In genomic region chr4:144648042-144648441, GRCh38 we compare ENCODE assay signal across 16 cellular contexts.
DNase-seq lines count a peak whose midpoint lies in the region; ATAC-seq and TF ChIP-seq lines count a peak whose summit lies in the region.
"Had no signal": no experiment of that assay in that cellular context is flagged by ENCODE, and none has a peak within 500 bp of the region (broad histone marks: within the 10 kb centered on the region; RNA-seq: fewer than 3 reads in every experiment).

No MANE protein-coding gene starts in this region.

- no peak overlapping the region; the same call in 1 of the 2 replicates for H3K27ac ChIP-seq in HEK293 (ENCODE audit: extremely low read depth, low read depth, low read length)
- H3K27ac ChIP-seq in SK-N-MC: no peak overlapping the region
- H3K27ac ChIP-seq in iPS-18a (ENCODE audit: low read length): no peak overlapping the region
- H3K27ac ChIP-seq in rectal smooth muscle tissue (ENCODE audit: low read depth, low read length): no peak overlapping the region
- H3K27ac ChIP-seq: ascending aorta, right lobe of liver, thyroid gland, WERI-Rb-1 had no signal

- POLR2A ChIA-PET in HEK293 (lab: Yijun Ruan, JAX): no interaction called here

- H3K9ac ChIP-seq in SK-N-MC (ENCODE audit: insufficient read length): no peak overlapping the region
- no peak overlapping the region for H3K9ac ChIP-seq in iPS-18a (ENCODE audit: low read length)
- H3K9ac ChIP-seq in rectal smooth muscle tissue (ENCODE audit: low read length): no peak overlapping the region

- no peak for TF ChIP-seq CTCF in HEK293 (tag by site-specific recombination; IDR thresholded peaks at IDR 0.05)

- H3K27me3 ChIP-seq in iPS-18a (ENCODE audit: control insufficient read depth, insufficient read depth, low read length): peaks cover 78% of the 10 kb centered on the region
- H3K27me3 ChIP-seq in rectal smooth muscle tissue (ENCODE audit: control insufficient read depth, insufficient read depth, low read length): peaks cover 19% of the 10 kb centered on the region
- H3K27me3 ChIP-seq: ascending aorta had no signal

- no peak overlapping the region for H3K27ac Mint-ChIP-seq in activated naive CD4-positive, alpha-beta T cell treated with anti-CD3 and anti-CD28 coated beads, Interleukin-2, amount 10 ng/mL, durations not matched to agents 7 days and 5 days

- no peaks in the 10 kb centered on the region for H3K9me3 Mint-ChIP-seq in activated naive CD4-positive, alpha-beta T cell treated with anti-CD3 and anti-CD28 coated beads, Interleukin-2, amount 10 ng/mL, durations not matched to agents 7 days and 5 days

- ATAC-seq in HG03045 (IDR thresholded peaks at IDR 0.05; ENCODE audit: unreplicated experiment): no peak

- H3K4me3 ChIP-seq in HEK293 (ENCODE audit: low read depth, low read length): no peak overlapping the region
- H3K4me3 ChIP-seq in SK-N-MC: peak overlapping the region; percentile 10; the same call in 1 of the 2 replicates
- peak overlapping the region; percentile 65 for H3K4me3 ChIP-seq in iPS-18a (ENCODE audit: low read length)
- peak overlapping the region; percentile 32 for H3K4me3 ChIP-seq in rectal smooth muscle tissue (ENCODE audit: low read length)
- H3K4me3 ChIP-seq: thyroid gland had no signal

- H3K4me3 Mint-ChIP-seq in activated naive CD4-positive, alpha-beta T cell treated with anti-CD3 and anti-CD28 coated beads, Interleukin-2, amount 10 ng/mL, durations not matched to agents 7 days and 5 days: no peak overlapping the region

- no peaks in the 10 kb centered on the region; the same call in 1 of the 2 replicates for H3K4me1 ChIP-seq in HEK293 (ENCODE audit: control insufficient read depth, insufficient read depth, low read length)
- peaks cover 38% of the 10 kb centered on the region for H3K4me1 ChIP-seq in iPS-18a (ENCODE audit: control insufficient read depth, low read depth, low read length)
- H3K4me1 ChIP-seq in rectal smooth muscle tissue (ENCODE audit: control insufficient read depth, insufficient read depth, low read length): peaks cover 2% of the 10 kb centered on the region

- H3K36me3 ChIP-seq in HEK293 (ENCODE audit: control insufficient read depth in 2 of 2, insufficient read depth in 1 of 2, low read length in 2 of 2) (no peaks in the 10 kb centered on the region), SK-N-MC (ENCODE audit: insufficient read depth, low read length) (no peaks in the 10 kb centered on the region), iPS-18a (ENCODE audit: control insufficient read depth, low read depth, low read length) (no peaks in the 10 kb centered on the region), rectal smooth muscle tissue (ENCODE audit: control insufficient read depth, insufficient read depth, low read length) (no peaks in the 10 kb centered on the region)
- H3K36me3 ChIP-seq: ascending aorta, right lobe of liver, thyroid gland had no signal

- peaks cover 40% of the 10 kb centered on the region for H3K27me3 Mint-ChIP-seq in activated naive CD4-positive, alpha-beta T cell treated with anti-CD3 and anti-CD28 coated beads, Interleukin-2, amount 10 ng/mL, durations not matched to agents 7 days and 5 days

- DNase-seq in SK-N-MC (ENCODE audit: low read depth, low spot score): no peak
- no peak for DNase-seq in glomerular visceral epithelial cell (ENCODE audit: extremely low spot score)
- no peak for DNase-seq in NOMO-1 treated with DMSO at 0.1 percent for 48 hours (lab: John Stamatoyannopoulos, UW; ENCODE audit: unreplicated experiment)
- no peak for DNase-seq in activated naive CD4-positive, alpha-beta T cell treated with anti-CD3 and anti-CD28 coated beads, Interleukin-2, amount 10 ng/mL, durations not matched to agents 7 days and 5 days
- DNase-seq: activated T-cell treated with anti-CD3 and anti-CD28 coated beads, Interleukin-2, amount 50 U/mL, for 1 hour; NCI-H1048; NCI-H446 treated with DMSO at 0.1 percent for 48 hours; right lobe of liver; SHP77 treated with DMSO at 0.1 percent for 48 hours; thyroid gland; WERI-Rb-1 had no signal

- no peaks in the 10 kb centered on the region for H3K36me3 Mint-ChIP-seq in activated naive CD4-positive, alpha-beta T cell treated with anti-CD3 and anti-CD28 coated beads, Interleukin-2, amount 10 ng/mL, durations not matched to agents 7 days and 5 days

- CTCF ChIA-PET in HEK293 (lab: Yijun Ruan, JAX): no interaction called here
- CTCF ChIA-PET in activated naive CD4-positive, alpha-beta T cell treated with anti-CD3 and anti-CD28 coated beads, Interleukin-2, amount 10 ng/mL, durations not matched to agents 7 days and 5 days (lab: Charles Lee): no interaction called here

- peaks cover 24% of the 10 kb centered on the region for H3K4me1 Mint-ChIP-seq in activated naive CD4-positive, alpha-beta T cell treated with anti-CD3 and anti-CD28 coated beads, Interleukin-2, amount 10 ng/mL, durations not matched to agents 7 days and 5 days

- no peaks in the 10 kb centered on the region for H3K9me3 ChIP-seq in HEK293 (ENCODE audit: control insufficient read depth, insufficient read depth, low read depth, low read length)
- no peaks in the 10 kb centered on the region for H3K9me3 ChIP-seq in SK-N-MC (ENCODE audit: low read depth, low read length)
- H3K9me3 ChIP-seq in iPS-18a (ENCODE audit: control insufficient read depth, low read depth, low read length): no peaks in the 10 kb centered on the region
- H3K9me3 ChIP-seq: ascending aorta, right lobe of liver, thyroid gland had no signal

TF ChIP-seq in HEK293, 187 proteins besides CTCF, POLR2A, EP300 and RAD21 (continues in another document):
- TF ChIP-seq ZFHX2 (tag by site-specific recombination; conservative IDR thresholded peaks at IDR 0.05): peak; percentile 68
- no peak; the same call in 1 of the 2 replicates for TF ChIP-seq SCRT2 (tag by site-specific recombination; IDR thresholded peaks at IDR 0.05)
- TF ChIP-seq, protein P1, sequence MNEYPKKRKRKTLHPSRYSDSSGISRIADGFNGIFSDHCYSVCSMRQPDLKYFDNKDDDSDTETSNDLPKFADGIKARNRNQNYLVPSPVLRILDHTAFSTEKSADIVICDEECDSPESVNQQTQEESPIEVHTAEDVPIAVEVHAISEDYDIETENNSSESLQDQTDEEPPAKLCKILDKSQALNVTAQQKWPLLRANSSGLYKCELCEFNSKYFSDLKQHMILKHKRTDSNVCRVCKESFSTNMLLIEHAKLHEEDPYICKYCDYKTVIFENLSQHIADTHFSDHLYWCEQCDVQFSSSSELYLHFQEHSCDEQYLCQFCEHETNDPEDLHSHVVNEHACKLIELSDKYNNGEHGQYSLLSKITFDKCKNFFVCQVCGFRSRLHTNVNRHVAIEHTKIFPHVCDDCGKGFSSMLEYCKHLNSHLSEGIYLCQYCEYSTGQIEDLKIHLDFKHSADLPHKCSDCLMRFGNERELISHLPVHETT (tag by site-specific recombination; IDR thresholded peaks at IDR 0.05): no peak
- TF ChIP-seq, protein P2, sequence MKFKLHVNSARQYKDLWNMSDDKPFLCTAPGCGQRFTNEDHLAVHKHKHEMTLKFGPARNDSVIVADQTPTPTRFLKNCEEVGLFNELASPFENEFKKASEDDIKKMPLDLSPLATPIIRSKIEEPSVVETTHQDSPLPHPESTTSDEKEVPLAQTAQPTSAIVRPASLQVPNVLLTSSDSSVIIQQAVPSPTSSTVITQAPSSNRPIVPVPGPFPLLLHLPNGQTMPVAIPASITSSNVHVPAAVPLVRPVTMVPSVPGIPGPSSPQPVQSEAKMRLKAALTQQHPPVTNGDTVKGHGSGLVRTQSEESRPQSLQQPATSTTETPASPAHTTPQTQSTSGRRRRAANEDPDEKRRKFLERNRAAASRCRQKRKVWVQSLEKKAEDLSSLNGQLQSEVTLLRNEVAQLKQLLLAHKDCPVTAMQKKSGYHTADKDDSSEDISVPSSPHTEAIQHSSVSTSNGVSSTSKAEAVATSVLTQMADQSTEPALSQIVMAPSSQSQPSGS (tag by site-specific recombination; IDR thresholded peaks at IDR 0.05; ENCODE audit: low read depth): 0 out of 2 replicates have a peak, but pooled peaks have one; percentile 18
- TF ChIP-seq ZNF621 (tag by site-specific recombination; IDR thresholded peaks at IDR 0.05): no peak
- TF ChIP-seq, protein P3, sequence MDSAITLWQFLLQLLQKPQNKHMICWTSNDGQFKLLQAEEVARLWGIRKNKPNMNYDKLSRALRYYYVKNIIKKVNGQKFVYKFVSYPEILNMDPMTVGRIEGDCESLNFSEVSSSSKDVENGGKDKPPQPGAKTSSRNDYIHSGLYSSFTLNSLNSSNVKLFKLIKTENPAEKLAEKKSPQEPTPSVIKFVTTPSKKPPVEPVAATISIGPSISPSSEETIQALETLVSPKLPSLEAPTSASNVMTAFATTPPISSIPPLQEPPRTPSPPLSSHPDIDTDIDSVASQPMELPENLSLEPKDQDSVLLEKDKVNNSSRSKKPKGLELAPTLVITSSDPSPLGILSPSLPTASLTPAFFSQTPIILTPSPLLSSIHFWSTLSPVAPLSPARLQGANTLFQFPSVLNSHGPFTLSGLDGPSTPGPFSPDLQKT (IDR thresholded peaks at IDR 0.05; ENCODE audit: borderline replicate concordance, low read depth, low read length): no peak
- TF ChIP-seq, protein P4, sequence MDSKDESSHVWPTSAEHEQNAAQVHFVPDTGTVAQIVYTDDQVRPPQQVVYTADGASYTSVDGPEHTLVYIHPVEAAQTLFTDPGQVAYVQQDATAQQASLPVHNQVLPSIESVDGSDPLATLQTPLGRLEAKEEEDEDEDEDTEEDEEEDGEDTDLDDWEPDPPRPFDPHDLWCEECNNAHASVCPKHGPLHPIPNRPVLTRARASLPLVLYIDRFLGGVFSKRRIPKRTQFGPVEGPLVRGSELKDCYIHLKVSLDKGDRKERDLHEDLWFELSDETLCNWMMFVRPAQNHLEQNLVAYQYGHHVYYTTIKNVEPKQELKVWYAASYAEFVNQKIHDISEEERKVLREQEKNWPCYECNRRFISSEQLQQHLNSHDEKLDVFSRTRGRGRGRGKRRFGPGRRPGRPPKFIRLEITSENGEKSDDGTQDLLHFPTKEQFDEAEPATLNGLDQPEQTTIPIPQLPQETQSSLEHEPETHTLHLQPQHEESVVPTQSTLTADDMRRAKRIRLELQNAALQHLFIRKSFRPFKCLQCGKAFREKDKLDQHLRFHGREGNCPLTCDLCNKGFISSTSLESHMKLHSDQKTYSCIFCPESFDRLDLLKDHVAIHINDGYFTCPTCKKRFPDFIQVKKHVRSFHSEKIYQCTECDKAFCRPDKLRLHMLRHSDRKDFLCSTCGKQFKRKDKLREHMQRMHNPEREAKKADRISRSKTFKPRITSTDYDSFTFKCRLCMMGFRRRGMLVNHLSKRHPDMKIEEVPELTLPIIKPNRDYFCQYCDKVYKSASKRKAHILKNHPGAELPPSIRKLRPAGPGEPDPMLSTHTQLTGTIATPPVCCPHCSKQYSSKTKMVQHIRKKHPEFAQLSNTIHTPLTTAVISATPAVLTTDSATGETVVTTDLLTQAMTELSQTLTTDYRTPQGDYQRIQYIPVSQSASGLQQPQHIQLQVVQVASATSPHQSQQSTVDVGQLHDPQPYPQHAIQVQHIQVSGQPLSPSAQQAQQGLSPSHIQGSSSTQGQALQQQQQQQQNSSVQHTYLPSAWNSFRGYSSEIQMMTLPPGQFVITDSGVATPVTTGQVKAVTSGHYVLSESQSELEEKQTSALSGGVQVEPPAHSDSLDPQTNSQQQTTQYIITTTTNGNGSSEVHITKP (tag by site-specific recombination; IDR thresholded peaks at IDR 0.05): peak; percentile 50; the same call in 1 of the 2 replicates
- no peak for TF ChIP-seq ZBTB8A (tag by site-specific recombination; IDR thresholded peaks at IDR 0.05)
